ENCODE assay signal across 11 cellular contexts in genomic region chr1:190474587-190475305, GRCh38. TPM values are rescaled to one million over a fixed set of nuclear protein-coding genes. Genes with fewer than 3 reads are reported as not detected.
DNase-seq lines count a peak whose midpoint lies in the region; ATAC-seq lines count a peak whose summit lies in the region.
"Had no signal": no experiment of that assay in that cellular context is flagged by ENCODE, and none has a peak within 500 bp of the region (broad histone marks: within the 10 kb centered on the region; RNA-seq: fewer than 3 reads in every experiment).

No MANE protein-coding gene starts in this region.

- no peak for ATAC-seq in HG03139 (IDR thresholded peaks at IDR 0.05; ENCODE audit: unreplicated experiment)
- ATAC-seq: GM12878; stimulated activated effector memory CD8-positive, alpha-beta T cell treated with anti-CD3 and anti-CD28 coated beads, Interleukin-12 subunit alpha, Interleukin-12 subunit beta, amount 100 ng/mL, for 72 hours had no signal

- peak overlapping the region; percentile 56 for H3K4me3 ChIP-seq in HUES64 (ENCODE audit: low read length)
- H3K4me3 ChIP-seq: GM12878 had no signal

- no peaks in the 10 kb centered on the region for H3K36me3 ChIP-seq in HUES64 (ENCODE audit: insufficient read depth, low read length)

- peaks cover 30% of the 10 kb centered on the region for H3K4me1 ChIP-seq in HUES64 (ENCODE audit: insufficient read depth, low read length)

- WGBS in HUES64: 5% methylated on average over 8 of the region's 17 CpGs

- H3K9me3 ChIP-seq in HUES64 (ENCODE audit: insufficient read depth, low read depth, low read length): no peaks in the 10 kb centered on the region

- no peak overlapping the region for H3K9ac ChIP-seq in HUES64 (ENCODE audit: low read depth, low read length)

- peaks cover 63% of the 10 kb centered on the region for H3K27me3 ChIP-seq in HUES64 (ENCODE audit: insufficient read depth, low read length)

- no peak overlapping the region for H3K27ac ChIP-seq in HUES64 (ENCODE audit: low read depth, low read length)

- DNase-seq in cerebellar cortex (ENCODE audit: low spot score): peak; percentile 79
- DNase-seq in iPS-NIHi7 (ENCODE audit: extremely low spot score): peak; percentile 10
- DNase-seq in retina: peak; percentile 53
- no peak for DNase-seq in activated naive CD4-positive, alpha-beta T cell treated with anti-CD3 and anti-CD28 coated beads, Interleukin-2, amount 50 U/mL, for 16 hours
- no peak for DNase-seq in GM19238 (ENCODE audit: insufficient read length, low spot score)
- DNase-seq in NCI-H1105 (lab: John Stamatoyannopoulos, UW): no peak
- DNase-seq: effector CD4-positive, alpha-beta T cell had no signal

RNA-seq across cellular contexts. Expression of gene BRINP3, which starts 2.9 kb away (rescaled TPM):
- polyA plus RNA-seq in HUES64 (2013, experiment 1 of 2): not detected
- polyA plus RNA-seq in HUES64 (2013, experiment 2 of 2): 0.32 TPM
- polyA plus RNA-seq: GM12878 had no signal

Comparison
In these comparisons a context has a peak if more than half of its experiments do, and no peak if none do; other contexts are left out.
1. DNase-seq: peak in cerebellar cortex (single experiment), iPS-NIHi7 (single experiment) and retina (single experiment); none in activated naive CD4-positive, alpha-beta T cell treated with anti-CD3 and anti-CD28 coated beads, Interleukin-2, amount 50 U/mL, for 16 hours (single experiment), GM19238 (single experiment) and NCI-H1105 (single experiment).